In genomic region chr16:73043828-73044493, GRCh38 we compare ENCODE assay signal across 14 cellular contexts. TPM values are rescaled to one million over a fixed set of nuclear protein-coding genes. Genes with fewer than 3 reads are reported as not detected.
DNase-seq lines count a peak whose midpoint lies in the region; ATAC-seq and TF ChIP-seq lines count a peak whose summit lies in the region.
"Had no signal": no experiment of that assay in that cellular context is flagged by ENCODE, and none has a peak within 500 bp of the region (broad histone marks: within the 10 kb centered on the region; RNA-seq: fewer than 3 reads in every experiment).

No MANE protein-coding gene starts in this region.

- H3K27ac Mint-ChIP-seq in activated T-cell treated with anti-CD3 and anti-CD28 coated beads, Interleukin-2, amount 50 U/mL, for 24 hours, result no peak overlapping the region
- H3K27ac Mint-ChIP-seq: stimulated activated naive CD8-positive, alpha-beta T cell treated with anti-CD3 and anti-CD28 coated beads, Interleukin-15, Interleukin-2, amounts not matched to agents 100 ng/mL and 50 ng/mL, for 24 hours had no signal

- peak overlapping the region; percentile 54 for H3K4me2 ChIP-seq in osteoblast (ENCODE audit: insufficient read depth, low read length)

- intact Hi-C loops in cardiac septum (cut with DNase I) (loop anchor here (5.0 kb wide), 1 partner anchor 42 kb away; no protein-coding TSS in a partner anchor), heart left ventricle (cut with DNase I) (loop anchor here in 2 of 10 donors (10.0 kb wide), 3 partner anchors 59 to 109 kb away; no protein-coding TSS in a partner anchor), esophagus squamous epithelium (cut with DNase I) (loop anchor here (10.0 kb wide), 1 partner anchor 209 kb away; no protein-coding TSS in a partner anchor)

- peak overlapping the region in 6 of 12 donors; percentile 2 to 97 (median 44) for H3K27ac ChIP-seq in heart left ventricle
- peak overlapping the region in 3 of 4 donors; percentile 8 to 96 (median 60) for H3K27ac ChIP-seq in esophagus squamous epithelium
- H3K27ac ChIP-seq in osteoblast (ENCODE audit: low read depth, low read length), result peak overlapping the region; percentile 83

- H3K36me3 Mint-ChIP-seq in activated T-cell treated with anti-CD3 and anti-CD28 coated beads, Interleukin-2, amount 50 U/mL, for 24 hours (ENCODE audit: low read depth), result no peaks in the 10 kb centered on the region

- H3K9me3 ChIP-seq in heart left ventricle (no peaks in the 10 kb centered on the region), esophagus squamous epithelium (no peaks in the 10 kb centered on the region), osteoblast (ENCODE audit: low read depth, low read length) (no peaks in the 10 kb centered on the region)

- peaks cover 2 to 79% (median 49%) of the 10 kb centered on the region in 12 donors for H3K4me1 ChIP-seq in heart left ventricle
- peaks cover 11 to 84% (median 27%) of the 10 kb centered on the region in 3 donors for H3K4me1 ChIP-seq in esophagus squamous epithelium
- peaks cover 47% of the 10 kb centered on the region for H3K4me1 ChIP-seq in osteoblast (ENCODE audit: insufficient read depth, low read length)

- peak; percentile 35 for DNase-seq in cardiac septum (ENCODE audit: low spot score)
- DNase-seq in heart left ventricle, result no peak
- DNase-seq in esophagus squamous epithelium (lab: John Stamatoyannopoulos, UW), result no peak
- DNase-seq in osteoblast (ENCODE audit: insufficient read length, low spot score, missing footprints), result peak; percentile 91
- DNase-seq in activated CD8-positive, alpha-beta memory T cell treated with anti-CD3 and anti-CD28 coated beads, Interleukin-2, amount 50 U/mL, for 4 hours, result no peak
- DNase-seq in activated effector memory CD4-positive, alpha-beta T cell treated with Interleukin-2 at 50 U/mL for 16 hours, result no peak
- DNase-seq in NOMO-1 treated with dmso at 0.1 percent for 144 hours (lab: John Stamatoyannopoulos, UW; ENCODE audit: unreplicated experiment), result no peak
- no peak for DNase-seq in activated T-cell treated with anti-CD3 and anti-CD28 coated beads, Interleukin-2, amount 50 U/mL, for 24 hours
- DNase-seq: activated T-cell treated with anti-CD3 and anti-CD28 coated beads for 4 hours; DND-41; NCI-H2227 treated with DMSO at 0.1 percent for 48 hours; nucleus accumbens; stimulated activated CD4-positive, alpha-beta T cell treated with anti-CD3 and anti-CD28 coated beads, Interleukin-2, amount 100 ng/mL, for 24 hours had no signal

- H3K79me2 ChIP-seq in osteoblast (ENCODE audit: insufficient read depth, low read length), result peaks cover 92% of the 10 kb centered on the region

- H3K9me3 Mint-ChIP-seq in activated T-cell treated with anti-CD3 and anti-CD28 coated beads, Interleukin-2, amount 50 U/mL, for 24 hours, result no peaks in the 10 kb centered on the region
- H3K9me3 Mint-ChIP-seq: stimulated activated naive CD8-positive, alpha-beta T cell treated with anti-CD3 and anti-CD28 coated beads, Interleukin-15, Interleukin-2, amounts not matched to agents 100 ng/mL and 50 ng/mL, for 24 hours had no signal

- no peak for ATAC-seq in heart left ventricle

- H4K20me1 ChIP-seq in osteoblast (ENCODE audit: insufficient read depth, low read length), result peaks cover 11% of the 10 kb centered on the region

- H3K27me3 Mint-ChIP-seq in activated T-cell treated with anti-CD3 and anti-CD28 coated beads, Interleukin-2, amount 50 U/mL, for 24 hours, result peaks cover 38% of the 10 kb centered on the region

- H2AFZ ChIP-seq in osteoblast (ENCODE audit: low read length), result peak overlapping the region; percentile 37

- H3K27me3 ChIP-seq in heart left ventricle (no peaks in the 10 kb centered on the region), esophagus squamous epithelium (no peaks in the 10 kb centered on the region), osteoblast (ENCODE audit: insufficient read depth, low read length) (no peaks in the 10 kb centered on the region)

- H3K4me3 ChIP-seq in heart left ventricle (no peak overlapping the region), esophagus squamous epithelium (no peak overlapping the region), osteoblast (ENCODE audit: insufficient read depth, low read length) (peak overlapping the region; percentile 16)

- H3K4me3 Mint-ChIP-seq in activated T-cell treated with anti-CD3 and anti-CD28 coated beads, Interleukin-2, amount 50 U/mL, for 24 hours, result no peak overlapping the region
- H3K4me3 Mint-ChIP-seq: stimulated activated naive CD8-positive, alpha-beta T cell treated with anti-CD3 and anti-CD28 coated beads, Interleukin-15, Interleukin-2, amounts not matched to agents 100 ng/mL and 50 ng/mL, for 24 hours had no signal

- TF ChIP-seq CTCF in heart left ventricle (IDR thresholded peaks at IDR 0.05) (no peak), esophagus squamous epithelium (IDR thresholded peaks at IDR 0.05) (no peak), osteoblast (IDR thresholded peaks at IDR 0.05; ENCODE audit: extremely low read depth, low read depth, low read length) (no peak)

- TF ChIP-seq POLR2A in heart left ventricle (IDR thresholded peaks at IDR 0.05) (no peak), esophagus squamous epithelium (IDR thresholded peaks at IDR 0.05) (no peak)

- H3K36me3 ChIP-seq in heart left ventricle (no peaks in the 10 kb centered on the region), esophagus squamous epithelium (no peaks in the 10 kb centered on the region), osteoblast (ENCODE audit: insufficient read depth, low read length) (no peaks in the 10 kb centered on the region)

- H3K4me1 Mint-ChIP-seq in activated T-cell treated with anti-CD3 and anti-CD28 coated beads, Interleukin-2, amount 50 U/mL, for 24 hours (ENCODE audit: low read depth), result peaks cover 4% of the 10 kb centered on the region

- WGBS in heart left ventricle, 4 donors, result 34 to 48% (median 42%) methylated on average over 7 of the region's 7 CpGs
- 34 to 43% methylated on average over 7 of the region's 7 CpGs for WGBS in esophagus squamous epithelium, 2 donors

RNA-seq across cellular contexts. Expression of gene ZFHX3, which starts 4.0 kb away (rescaled TPM):
- total RNA-seq in cardiac septum (15.7 TPM), heart left ventricle (10 to 100 TPM in 6 of 9 donors, 1 to 10 TPM in 3; 7.8 to 21.6 (median 14.5) TPM), esophagus squamous epithelium (10 to 100 TPM in 1 of 4 donors, 1 to 10 TPM in 3; 3.5 to 12.8 (median 4.5) TPM), osteoblast (14.1 and 14.5 TPM in 2 replicates)
- 1 to 10 TPM; 3.8 to 4.0 TPM for polyA plus RNA-seq in heart left ventricle

Comparison
In these comparisons a context has a peak if more than half of its experiments do, and no peak if none do; other contexts are left out.
1. DNase-seq: peak in cardiac septum (single experiment) and osteoblast (single experiment); none in heart left ventricle (0 of 5), esophagus squamous epithelium (single experiment), activated CD8-positive, alpha-beta memory T cell treated with anti-CD3 and anti-CD28 coated beads, Interleukin-2, amount 50 U/mL, for 4 hours (single experiment), activated effector memory CD4-positive, alpha-beta T cell treated with Interleukin-2 at 50 U/mL for 16 hours (single experiment), NOMO-1 treated with dmso at 0.1 percent for 144 hours (single experiment) and activated T-cell treated with anti-CD3 and anti-CD28 coated beads, Interleukin-2, amount 50 U/mL, for 24 hours (single experiment).